ENCODE assay signal across 8 cellular contexts in genomic region chr6:87151471-87151785, GRCh38. TPM values are rescaled to one million over a fixed set of nuclear protein-coding genes. Genes with fewer than 3 reads are reported as not detected.
DNase-seq lines count a peak whose midpoint lies in the region; ATAC-seq and TF ChIP-seq lines count a peak whose summit lies in the region.

No MANE protein-coding gene starts in this region.

- peak overlapping the region; percentile 66 for H3K4me3 Mint-ChIP-seq in CD4-positive, alpha-beta T cell
- peak overlapping the region; percentile 90 for H3K4me3 Mint-ChIP-seq in neural crest cell

- H3K36me3 ChIP-seq in MG63: no peaks in the 10 kb centered on the region

- POLR2A ChIA-PET in CD4-positive, alpha-beta T cell (lab: Charles Lee): no interaction called here

- H3K36me3 Mint-ChIP-seq in CD4-positive, alpha-beta T cell (ENCODE audit: low read depth): peaks cover 17% of the 10 kb centered on the region
- no peaks in the 10 kb centered on the region for H3K36me3 Mint-ChIP-seq in neural crest cell (ENCODE audit: low read depth)

- H3K27me3 ChIP-seq in CD4-positive, alpha-beta T cell (ENCODE audit: control insufficient read depth, insufficient read depth, low read length): no peaks in the 10 kb centered on the region
- H3K27me3 ChIP-seq in MG63 (peaks cover 3% of the 10 kb centered on the region; the same call in 1 of the 2 replicates), dorsolateral prefrontal cortex (no peaks in the 10 kb centered on the region)

- TF ChIP-seq CTCF in CD4-positive, alpha-beta T cell (IDR thresholded peaks at IDR 0.05): no peak
- TF ChIP-seq CTCF in dorsolateral prefrontal cortex (IDR thresholded peaks at IDR 0.05 in 54 of 56, conservative IDR thresholded peaks at IDR 0.05 in 2 of 56; ENCODE audit: low read depth in 1 of 56, partially characterized antibody in 56 of 56) (peak in 1 of 56 donors; percentile 1), neural crest cell (conservative IDR thresholded peaks at IDR 0.05) (no peak)

- H3K4me3 ChIP-seq in MG63 (peak overlapping the region; percentile 44), dorsolateral prefrontal cortex (peak overlapping the region; percentile 69 to 100 (median 95))

- DNase-seq in CD4-positive, alpha-beta T cell: no peak
- DNase-seq in MG63: no peak
- DNase-seq in dorsolateral prefrontal cortex: no peak
- DNase-seq in neural crest cell (ENCODE audit: low read depth, low spot score): no peak
- DNase-seq in glomerular visceral epithelial cell (ENCODE audit: extremely low spot score): no peak
- DNase-seq in posterior vena cava (ENCODE audit: low spot score): no peak

- no peaks in the 10 kb centered on the region for H3K9me3 Mint-ChIP-seq in CD4-positive, alpha-beta T cell
- no peaks in the 10 kb centered on the region for H3K9me3 Mint-ChIP-seq in neural crest cell

- H3K27me3 Mint-ChIP-seq in CD4-positive, alpha-beta T cell: no peaks in the 10 kb centered on the region
- peaks cover 11% of the 10 kb centered on the region for H3K27me3 Mint-ChIP-seq in neural crest cell (ENCODE audit: low read depth)

- H3K4me1 Mint-ChIP-seq in CD4-positive, alpha-beta T cell (ENCODE audit: low read depth): peaks cover 37% of the 10 kb centered on the region
- peaks cover 26% of the 10 kb centered on the region for H3K4me1 Mint-ChIP-seq in neural crest cell

- H3K27ac ChIP-seq in CD4-positive, alpha-beta T cell (ENCODE audit: low read depth, low read length): peak overlapping the region; percentile 74
- H3K27ac ChIP-seq in dorsolateral prefrontal cortex: peak overlapping the region; percentile 80 to 99 (median 98)

- H3K27ac Mint-ChIP-seq in CD4-positive, alpha-beta T cell: peak overlapping the region; percentile 88
- H3K27ac Mint-ChIP-seq in neural crest cell (ENCODE audit: unreplicated experiment): peak overlapping the region; percentile 47

- H3K9me3 ChIP-seq in CD4-positive, alpha-beta T cell (ENCODE audit: control insufficient read depth, low read length): no peaks in the 10 kb centered on the region
- H3K9me3 ChIP-seq in MG63: no peaks in the 10 kb centered on the region

- CTCF ChIA-PET in CD4-positive, alpha-beta T cell (lab: Charles Lee): no interaction called here

- intact Hi-C loops in CD4-positive, alpha-beta T cell (cut with DNase I, micrococcal nuclease): loop anchor here (5.0 to 10.0 kb wide), 5 partner anchors 253 to 1933 kb away; partner anchors contain the start of genes AKIRIN2 (in 1 of the 2), CFAP206 (in 1 of the 2), PNRC1 (in 1 of the 2) and RARS2 (in 1 of the 2)
- intact Hi-C loops in dorsolateral prefrontal cortex (cut with DNase I): loop anchor here (5.0 to 10.0 kb wide), 4 partner anchors 86 to 553 kb away; partner anchors contain the start of genes AKIRIN2 (in 2 of the 2) and CFAP206 (in 1 of the 2)
- intact Hi-C loops in posterior vena cava (cut with DNase I): loop anchor here in 1 of 2 donors (10.0 kb wide), 1 partner anchor 83 kb away; no protein-coding TSS in a partner anchor

- ATAC-seq in CD4-positive, alpha-beta T cell (ENCODE audit: poor library complexity): no peak
- ATAC-seq in GM19351 (IDR thresholded peaks at IDR 0.05; ENCODE audit: unreplicated experiment): no peak
- no peak for ATAC-seq in HG03280 (IDR thresholded peaks at IDR 0.05; ENCODE audit: unreplicated experiment)

RNA-seq across cellular contexts. Expression of gene ZNF292, which starts 3.9 kb away (rescaled TPM):
- total RNA-seq in CD4-positive, alpha-beta T cell: 10 to 100 TPM; 81.5 to 82.5 TPM
- total RNA-seq in MG63 (2014; rRNA removed; shearing (Covaris generic); ENCODE audit: low replicate concordance): 4.0 and 19.9 TPM in 2 replicates
- total RNA-seq in dorsolateral prefrontal cortex: 100 to 1,000 TPM in 8 of 120 experiments, 10 to 100 TPM in 112; 60.4 to 119 (median 85.4) TPM
- total RNA-seq in neural crest cell: 55.2 and 58.9 TPM in 2 replicates
- total RNA-seq in posterior vena cava: 10 to 100 TPM; 46.5 to 61.2 TPM

RNA-seq across cellular contexts. Expression of gene CGA, which starts 56.5 kb away (rescaled TPM):
- total RNA-seq in CD4-positive, alpha-beta T cell: not detected
- not detected in 2 replicates for total RNA-seq in MG63 (2014; rRNA removed; shearing (Covaris generic); ENCODE audit: low replicate concordance)
- total RNA-seq in dorsolateral prefrontal cortex (1 to 10 TPM in 1 of 120 experiments, not detected in 119; 1.1 TPM), neural crest cell (not detected in 2 replicates), posterior vena cava (not detected)
